25 cellular contexts compared by ENCODE assay signal in genomic region chr6:115573866-115574265, GRCh38.
"Had no signal": no experiment of that assay in that cellular context is flagged by ENCODE, and none has a peak within 500 bp of the region (broad histone marks: within the 10 kb centered on the region; RNA-seq: fewer than 3 reads in every experiment).

No MANE protein-coding gene starts in this region.

- H3K4me3 ChIP-seq: ascending aorta, coronary artery, dorsolateral prefrontal cortex had no signal

- ATAC-seq: activated naive CD4-positive, alpha-beta T cell treated with anti-CD3 and anti-CD28 coated beads, Interleukin-2, amount 50 U/mL, for 72 hours; activated T-cell treated with anti-CD3 and anti-CD28 coated beads, Interleukin-2, amount 50 U/mL, for 72 hours; esophagus mucosa; WTC11 had no signal

- H3K36me3 ChIP-seq: ascending aorta, brain microvascular endothelial cell had no signal

- H3K27me3 ChIP-seq: ascending aorta, brain microvascular endothelial cell, dorsolateral prefrontal cortex had no signal

- DNase-seq: activated CD4-positive, alpha-beta memory T cell treated with anti-CD3 and anti-CD28 coated beads, Interleukin-2, amount 10 ng/mL, durations not matched to agents 7 days and 5 days; activated CD4-positive, alpha-beta T cell treated with anti-CD3 and anti-CD28 coated beads for 1 hour; activated CD4-positive, alpha-beta T cell treated with anti-CD3 and anti-CD28 coated beads for 4 hours; activated CD4-positive, alpha-beta T cell treated with anti-CD3 and anti-CD28 coated beads, Interleukin-2, amount 10 ng/mL, durations not matched to agents 7 days and 5 days; activated CD4-positive, alpha-beta T cell treated with anti-CD3 and anti-CD28 coated beads, Interleukin-2, amount 50 U/mL, for 4 hours; activated CD8-positive, alpha-beta memory T cell treated with anti-CD3 and anti-CD28 coated beads, Interleukin-2, amount 50 U/mL, for 48 hours; activated gamma-delta T cell; activated naive CD4-positive, alpha-beta T cell; activated naive CD4-positive, alpha-beta T cell treated with anti-CD3 and anti-CD28 coated beads, Interleukin-2, amount 10 ng/mL, durations not matched to agents 7 days and 5 days; activated naive CD8-positive, alpha-beta T cell treated with anti-CD3 and anti-CD28 coated beads, Interleukin-2, amount 10 ng/mL, durations not matched to agents 7 days and 5 days; activated T-cell treated with anti-CD3 and anti-CD28 coated beads for 4 hours; activated T-cell treated with anti-CD3 and anti-CD28 coated beads, Interleukin-2, amount 50 U/mL, for 24 hours; activated T-cell treated with anti-CD3 and anti-CD28 coated beads, Interleukin-2, amount 50 U/mL, for 72 hours; brain microvascular endothelial cell; dorsolateral prefrontal cortex; effector memory CD4-positive, alpha-beta T cell; endodermal cell; head of caudate nucleus; T-helper 2 cell had no signal

- H3K9me3 ChIP-seq: ascending aorta had no signal

- H3K4me1 ChIP-seq: ascending aorta had no signal

- H3K27ac ChIP-seq: ascending aorta, brain microvascular endothelial cell, coronary artery, dorsolateral prefrontal cortex, VCaP had no signal
